Comparison of ENCODE assay signal across 8 cellular contexts in genomic region chr3:167684389-167684993, GRCh38. TPM values are rescaled to one million over a fixed set of nuclear protein-coding genes. Genes with fewer than 3 reads are reported as not detected.
DNase-seq lines count a peak whose midpoint lies in the region; FAIRE-seq and TF ChIP-seq lines count a peak whose summit lies in the region.

No MANE protein-coding gene starts in this region.

- H3K79me2 ChIP-seq in GM23248 (ENCODE audit: insufficient read depth): no peaks in the 10 kb centered on the region

- H3K9ac ChIP-seq in GM23248: no peak overlapping the region

- peaks cover 23% of the 10 kb centered on the region for H3K36me3 Mint-ChIP-seq in brain

- TF ChIP-seq CTCF in RWPE1 (conservative IDR thresholded peaks at IDR 0.05; ENCODE audit: low read depth) (peak; percentile 66), brain (conservative IDR thresholded peaks at IDR 0.05) (peak; percentile 77 to 82)

- POLR2A ChIA-PET in RWPE1 (lab: Yijun Ruan, JAX; ENCODE audit: low non-redundant PET): no interaction called here

- no peaks in the 10 kb centered on the region for H3K9me3 ChIP-seq in GM23248 (ENCODE audit: low read depth)

- peaks cover 11% of the 10 kb centered on the region for H3K36me3 ChIP-seq in GM23248 (ENCODE audit: low read depth)

- H2AFZ ChIP-seq in GM23248: no peak overlapping the region

- H3K27me3 Mint-ChIP-seq in brain: no peaks in the 10 kb centered on the region

- H3K4me1 ChIP-seq in GM23248 (ENCODE audit: insufficient read depth): no peaks in the 10 kb centered on the region

- peak; percentile 90 for FAIRE-seq in islet of Langerhans (lab: Jason Lieb, UNC)

- no peak overlapping the region for H3K27ac Mint-ChIP-seq in brain

- DNase-seq in activated gamma-delta T cell treated with Interleukin-2 at 50 U/mL for 16 hours: peak; percentile 56
- no peak for DNase-seq in activated gamma-delta T cell (lab: John Stamatoyannopoulos, UW)
- DNase-seq in GM23248: peak; percentile 63
- DNase-seq in Kasumi-1 (lab: John Stamatoyannopoulos, UW): peak; percentile 64 to 76
- DNase-seq in RWPE1 (ENCODE audit: low spot score): peak; percentile 38
- DNase-seq in stimulated activated CD8-positive, alpha-beta memory T cell treated with anti-CD3 and anti-CD28 coated beads, Interleukin-15, amount 100 ng/mL, for 1 hour (ENCODE audit: low read depth): peak; percentile 22

- H3K27me3 ChIP-seq in GM23248 (replicated peaks; ENCODE audit: insufficient read depth): no peaks in the 10 kb centered on the region

- H3K27ac ChIP-seq in GM23248 (no peak overlapping the region), RWPE1 (no peak overlapping the region)

- no peaks in the 10 kb centered on the region for H3F3A ChIP-seq in GM23248 (ENCODE audit: insufficient read depth)

- CTCF ChIA-PET in RWPE1 (lab: Yijun Ruan, JAX): interaction anchor here (0.6 to 0.9 kb wide), 4 partner anchors 13 to 304 kb away, joined by 3 to 4 read pairs (median 4); partner anchors contain the start of gene ZBBX

- in situ Hi-C loops in GM23248 (cut with MboI): no loop called here

- no peaks in the 10 kb centered on the region for H3K9me2 ChIP-seq in GM23248 (ENCODE audit: insufficient read depth)

- no peak overlapping the region for H3K4me3 Mint-ChIP-seq in brain

- H4K20me1 ChIP-seq in GM23248 (ENCODE audit: insufficient read depth): no peaks in the 10 kb centered on the region

- H3K9me3 Mint-ChIP-seq in brain: no peaks in the 10 kb centered on the region

- no peak overlapping the region for H3K4me3 ChIP-seq in GM23248

- H3K4me2 ChIP-seq in GM23248 (ENCODE audit: unreplicated experiment): no peak overlapping the region

- H3K4me1 Mint-ChIP-seq in brain: no peaks in the 10 kb centered on the region

RNA-seq across cellular contexts. Expression of gene WDR49, which starts 30.7 kb away (rescaled TPM):
- not detected in 2 replicates for total RNA-seq in GM23248 (2014; rRNA removed; shearing (Covaris generic))
- polyA plus RNA-seq in GM23248 (2016; fragmentation: Nextera tagmentation; extraction: Ambion mirVana) (not detected in 2 replicates), brain (ENCODE audit: insufficient read depth, low read depth, low replicate concordance) (0.15 TPM)

RNA-seq across cellular contexts. Expression of gene PDCD10, which starts 50.2 kb away (rescaled TPM):
- 37.6 and 61.7 TPM in 2 replicates for total RNA-seq in GM23248 (2014; rRNA removed; shearing (Covaris generic))
- polyA plus RNA-seq in GM23248 (2016; fragmentation: Nextera tagmentation; extraction: Ambion mirVana): 70.3 and 71.6 TPM in 2 replicates
- 14.1 TPM for polyA plus RNA-seq in brain (ENCODE audit: insufficient read depth, low read depth, low replicate concordance)

RNA-seq across cellular contexts. Expression of gene SERPINI1, which starts 51.0 kb away (rescaled TPM):
- total RNA-seq in GM23248 (2014; rRNA removed; shearing (Covaris generic)): 7.3 and 25.3 TPM in 2 replicates
- polyA plus RNA-seq in GM23248 (2016; fragmentation: Nextera tagmentation; extraction: Ambion mirVana): 9.8 and 10.2 TPM in 2 replicates
- polyA plus RNA-seq in brain (ENCODE audit: insufficient read depth, low read depth, low replicate concordance): 55.2 TPM
